Comparison of ENCODE assay signal across 12 cellular contexts in genomic region chrX:13008189-13008533, GRCh38. TPM values are rescaled to one million over a fixed set of nuclear protein-coding genes. Genes with fewer than 3 reads are reported as not detected.
DNase-seq lines count a peak whose midpoint lies in the region; ATAC-seq, FAIRE-seq and TF ChIP-seq lines count a peak whose summit lies in the region.
"Had no signal": no experiment of that assay in that cellular context is flagged by ENCODE, and none has a peak within 500 bp of the region (broad histone marks: within the 10 kb centered on the region; RNA-seq: fewer than 3 reads in every experiment).

No MANE protein-coding gene starts in this region.

- H3K36me3 ChIP-seq in Karpas-422 (ENCODE audit: insufficient read depth, low read length) (no peaks in the 10 kb centered on the region), astrocyte (ENCODE audit: insufficient read depth, low read length) (no peaks in the 10 kb centered on the region), colonic mucosa (no peaks in the 10 kb centered on the region), aorta (ENCODE audit: control insufficient read depth in 1 of 2, insufficient read depth in 2 of 2, low read length in 1 of 2) (no peaks in the 10 kb centered on the region)

- ATAC-seq in aorta (ENCODE audit: low FRiP score), result no peak

- TF ChIP-seq CTCF in astrocyte (IDR thresholded peaks at IDR 0.05; ENCODE audit: insufficient read depth, low read depth, low read length), result no peak
- TF ChIP-seq CTCF in colonic mucosa (IDR thresholded peaks at IDR 0.05), result no peak

- H3K4me3 ChIP-seq in Karpas-422 (ENCODE audit: low read length) (peak overlapping the region; percentile 23; the same call in 1 of the 2 replicates), astrocyte (ENCODE audit: insufficient read depth, low read depth, low read length) (no peak overlapping the region), colonic mucosa (no peak overlapping the region), aorta (ENCODE audit: low read length in 2 of 2) (no peak overlapping the region)
- H3K4me3 ChIP-seq: skin epidermis had no signal

- H3K4me1 ChIP-seq in Karpas-422 (ENCODE audit: low read length) (peaks cover 40% of the 10 kb centered on the region), astrocyte (ENCODE audit: insufficient read depth, low read length) (peaks cover 17% of the 10 kb centered on the region), colonic mucosa (peaks cover 11% of the 10 kb centered on the region), aorta (ENCODE audit: control insufficient read depth in 1 of 2, insufficient read depth in 2 of 2, low read length in 2 of 2) (peaks cover 0 to 3% of the 10 kb centered on the region in 2 donors)

- H4K20me1 ChIP-seq in Karpas-422 (ENCODE audit: insufficient read depth, low read depth, low read length) (no peaks in the 10 kb centered on the region), astrocyte (ENCODE audit: insufficient read depth, low read length) (no peaks in the 10 kb centered on the region)

- peak; percentile 3 to 28 for DNase-seq in AML-193 (lab: John Stamatoyannopoulos, UW)
- peak; percentile 75 for DNase-seq in Karpas-422
- no peak for DNase-seq in astrocyte (ENCODE audit: low read depth)
- DNase-seq in NCI-H1092 (lab: John Stamatoyannopoulos, UW), result no peak
- DNase-seq in colonic mucosa, result no peak
- no peak for DNase-seq in aorta
- no peak for DNase-seq in substantia nigra (lab: John Stamatoyannopoulos, UW)
- DNase-seq: activated naive CD4-positive, alpha-beta T cell treated with anti-CD3 and anti-CD28 coated beads for 36 hours; kidney glomerular epithelial cell; NCI-H1694 had no signal

- 15 to 28% methylated on average over 2 of the region's 2 CpGs for WGBS in aorta, 2 donors

- H3K27me3 Mint-ChIP-seq in astrocyte (ENCODE audit: low read depth, unreplicated experiment), result no peaks in the 10 kb centered on the region

- H3K4me1 Mint-ChIP-seq in astrocyte (ENCODE audit: low read depth, unreplicated experiment), result peaks cover 20% of the 10 kb centered on the region

- no peak overlapping the region for H3K9ac ChIP-seq in Karpas-422 (ENCODE audit: low read length)
- H3K9ac ChIP-seq in astrocyte (ENCODE audit: low read length), result no peak overlapping the region
- H3K9ac ChIP-seq in colonic mucosa (ENCODE audit: low read depth in 2 of 2, low read length in 2 of 2), result peak overlapping the region in 1 of 2 donors; percentile 28

- no peaks in the 10 kb centered on the region for H3K79me2 ChIP-seq in Karpas-422 (ENCODE audit: low read length)
- no peaks in the 10 kb centered on the region for H3K79me2 ChIP-seq in astrocyte (ENCODE audit: insufficient read depth, low read length)

- H3K4me2 ChIP-seq in Karpas-422 (ENCODE audit: low read depth, low read length, poor library complexity, severe bottlenecking), result peak overlapping the region; percentile 65
- H3K4me2 ChIP-seq in astrocyte (ENCODE audit: low read length), result peak overlapping the region; percentile 19

- H3K27ac ChIP-seq in Karpas-422 (ENCODE audit: low read length), result no peak overlapping the region
- no peak overlapping the region for H3K27ac ChIP-seq in astrocyte (ENCODE audit: low read depth, low read length)
- H3K27ac ChIP-seq in colonic mucosa, result no peak overlapping the region
- H3K27ac ChIP-seq in aorta (ENCODE audit: low read depth in 1 of 2, low read length in 2 of 2), result peak overlapping the region in 1 of 2 donors; percentile 66
- no peak overlapping the region for H3K27ac ChIP-seq in substantia nigra (ENCODE audit: low read depth, low read length, poor library complexity, severe bottlenecking)

- no peak overlapping the region for H3K27ac Mint-ChIP-seq in astrocyte (ENCODE audit: unreplicated experiment)
- H3K27ac Mint-ChIP-seq: activated naive CD4-positive, alpha-beta T cell treated with anti-CD3 and anti-CD28 coated beads for 36 hours had no signal

- peak; percentile 97 for FAIRE-seq in astrocyte (lab: Jason Lieb, UNC)

- H3K4me3 Mint-ChIP-seq in astrocyte (ENCODE audit: unreplicated experiment), result no peak overlapping the region
- H3K4me3 Mint-ChIP-seq: activated naive CD4-positive, alpha-beta T cell treated with anti-CD3 and anti-CD28 coated beads for 36 hours had no signal

- H3K9me3 ChIP-seq in Karpas-422 (ENCODE audit: low read length) (no peaks in the 10 kb centered on the region), astrocyte (ENCODE audit: insufficient read depth, low read depth, low read length) (no peaks in the 10 kb centered on the region), colonic mucosa (no peaks in the 10 kb centered on the region), aorta (ENCODE audit: control insufficient read depth, low read length) (no peaks in the 10 kb centered on the region)

- H3K9me2 ChIP-seq in Karpas-422 (replicated peaks; ENCODE audit: insufficient read depth, low read length), result no peaks in the 10 kb centered on the region

- H2AFZ ChIP-seq in Karpas-422 (ENCODE audit: low read length) (no peak overlapping the region), astrocyte (ENCODE audit: low read depth, low read length) (no peak overlapping the region)

- TF ChIP-seq POLR2A in GM19099 (IDR thresholded peaks at IDR 0.05; ENCODE audit: extremely low read depth, insufficient read length, low read depth), result peak; percentile 59

- H3K27me3 ChIP-seq in Karpas-422 (ENCODE audit: low read length) (no peaks in the 10 kb centered on the region), astrocyte (ENCODE audit: insufficient read depth, low read length) (no peaks in the 10 kb centered on the region), colonic mucosa (no peaks in the 10 kb centered on the region), aorta (ENCODE audit: control insufficient read depth in 1 of 2, insufficient read depth in 2 of 2, low read length in 1 of 2) (no peaks in the 10 kb centered on the region)

- H3K36me3 Mint-ChIP-seq in astrocyte (ENCODE audit: low read depth, unreplicated experiment), result no peaks in the 10 kb centered on the region

- no peaks in the 10 kb centered on the region for H3K9me3 Mint-ChIP-seq in astrocyte (ENCODE audit: unreplicated experiment)
- H3K9me3 Mint-ChIP-seq: activated naive CD4-positive, alpha-beta T cell treated with anti-CD3 and anti-CD28 coated beads for 36 hours had no signal

- intact Hi-C loops in colonic mucosa (cut with DNase I), result no loop called here
- intact Hi-C loops in aorta (cut with DNase I), result loop anchor here in 1 of 2 donors (5.0 kb wide), 1 partner anchor 69 kb away; no protein-coding TSS in a partner anchor

RNA-seq across cellular contexts. Expression of gene TMSB4X, which starts 33.3 kb away (rescaled TPM):
- 2,363 and 3,856 TPM in 2 replicates for total RNA-seq in Karpas-422 (2014; rRNA removed; shearing (Covaris generic); ENCODE audit: low replicate concordance)
- 3,722 and 4,388 TPM in 2 replicates for total RNA-seq in astrocyte
- 1,000 to 10,000 TPM; 3,844 to 4,288 TPM for total RNA-seq in colonic mucosa
- total RNA-seq in aorta, result 1,000 to 10,000 TPM; 2,762 to 3,390 TPM
- polyA plus RNA-seq in aorta, result over 10,000 TPM in 1 of 2 donors, 1,000 to 10,000 TPM in 1; 8,938 to 17,543 TPM

RNA-seq across cellular contexts. Expression of gene FAM9C, which starts 36.3 kb away (rescaled TPM):
- not detected in 2 replicates for total RNA-seq in Karpas-422 (2014; rRNA removed; shearing (Covaris generic); ENCODE audit: low replicate concordance)
- total RNA-seq in astrocyte (0.16 TPM in 1 of 2 replicates, not detected in the other), colonic mucosa (not detected), aorta (not detected)
- polyA plus RNA-seq in aorta, result not detected
- total RNA-seq: activated naive CD4-positive, alpha-beta T cell treated with anti-CD3 and anti-CD28 coated beads for 36 hours had no signal

Comparison
In these comparisons a context has a peak if more than half of its experiments do, and no peak if none do; other contexts are left out.
1. DNase-seq: peak in AML-193 (2 of 2) and Karpas-422 (single experiment); none in astrocyte (single experiment), NCI-H1092 (single experiment), colonic mucosa (single experiment), aorta (0 of 2) and substantia nigra (0 of 49).